33 cellular contexts compared by ENCODE assay signal in genomic region chrX:54416965-54417364, GRCh38.
"Had no signal": no experiment of that assay in that cellular context is flagged by ENCODE, and none has a peak within 500 bp of the region (broad histone marks: within the 10 kb centered on the region; RNA-seq: fewer than 3 reads in every experiment).

No MANE protein-coding gene starts in this region.

- FAIRE-seq: colon, endometrium had no signal

- H3K9me3 ChIP-seq: body of pancreas, esophagus muscularis mucosa, gastrocnemius medialis, heart left ventricle had no signal

- H3K27me3 ChIP-seq: body of pancreas, foreskin keratinocyte had no signal

- H3K36me3 ChIP-seq: esophagus muscularis mucosa, gastrocnemius medialis, heart left ventricle had no signal

- H3K4me3 ChIP-seq: body of pancreas, esophagus muscularis mucosa, gastrocnemius medialis, heart left ventricle had no signal

- H3K4me1 Mint-ChIP-seq: activated T-helper 17 cell treated with anti-CD3 and anti-CD28 coated beads, Interleukin-2, amount 50 U/mL, for 72 hours had no signal

- ATAC-seq: activated CD4-positive, CD25-positive, alpha-beta regulatory T cell treated with anti-CD3 and anti-CD28 coated beads, Interleukin-2, amount 50 U/mL, for 24 hours; activated CD8-positive, alpha-beta T cell treated with anti-CD3 and anti-CD28 coated beads for 36 hours; activated T-cell treated with anti-CD3 and anti-CD28 coated beads, Interleukin-2, amount 50 U/mL, for 4 hours; activated T-helper 17 cell treated with anti-CD3 and anti-CD28 coated beads, Interleukin-2, amount 50 U/mL, for 72 hours; body of pancreas; effector memory CD8-positive, alpha-beta T cell; foreskin keratinocyte; gastrocnemius medialis; heart left ventricle; T-helper 17 cell had no signal

- H3K27ac Mint-ChIP-seq: activated CD8-positive, alpha-beta T cell treated with anti-CD3 and anti-CD28 coated beads for 36 hours; activated naive CD8-positive, alpha-beta T cell; activated T-helper 17 cell treated with anti-CD3 and anti-CD28 coated beads, Interleukin-2, amount 50 U/mL, for 72 hours; effector memory CD8-positive, alpha-beta T cell; T-helper 17 cell; T-helper 2 cell treated with Interferon-gamma antibody and Interleukin-4, amounts not matched to agents 5 μg/mL and 100 μg/mL, for 36 hours had no signal

- H3K27ac ChIP-seq: body of pancreas, esophagus muscularis mucosa, foreskin keratinocyte, gastrocnemius medialis, heart left ventricle had no signal

- H3K9me3 Mint-ChIP-seq: activated CD8-positive, alpha-beta T cell treated with anti-CD3 and anti-CD28 coated beads for 36 hours; activated T-cell treated with anti-CD3 and anti-CD28 coated beads, Interleukin-2, amount 50 U/mL, for 4 hours; activated T-helper 17 cell treated with anti-CD3 and anti-CD28 coated beads, Interleukin-2, amount 50 U/mL, for 72 hours; effector memory CD8-positive, alpha-beta T cell; T-helper 2 cell treated with Interferon-gamma antibody and Interleukin-4, amounts not matched to agents 5 μg/mL and 100 μg/mL, for 36 hours had no signal

- H3K4me1 ChIP-seq: foreskin keratinocyte, gastrocnemius medialis had no signal

- H3K4me3 Mint-ChIP-seq: activated CD8-positive, alpha-beta T cell treated with anti-CD3 and anti-CD28 coated beads for 36 hours; activated naive CD8-positive, alpha-beta T cell; activated T-cell treated with anti-CD3 and anti-CD28 coated beads, Interleukin-2, amount 50 U/mL, for 4 hours; activated T-helper 17 cell treated with anti-CD3 and anti-CD28 coated beads, Interleukin-2, amount 50 U/mL, for 72 hours; effector memory CD8-positive, alpha-beta T cell; T-helper 17 cell; T-helper 2 cell treated with Interferon-gamma antibody and Interleukin-4, amounts not matched to agents 5 μg/mL and 100 μg/mL, for 36 hours had no signal

- H3K36me3 Mint-ChIP-seq: activated naive CD8-positive, alpha-beta T cell had no signal

- DNase-seq: activated CD4-positive, alpha-beta T cell treated with anti-CD3 and anti-CD28 coated beads for 48 hours; activated CD4-positive, alpha-beta T cell treated with anti-CD3 and anti-CD28 coated beads, Interleukin-2, amount 50 U/mL, for 1 hour; activated CD4-positive, alpha-beta T cell treated with anti-CD3 and anti-CD28 coated beads, Interleukin-2, amount 50 U/mL, for 48 hours; activated CD8-positive, alpha-beta memory T cell treated with anti-CD3 and anti-CD28 coated beads for 24 hours; activated CD8-positive, alpha-beta T cell treated with anti-CD3 and anti-CD28 coated beads for 36 hours; activated effector memory CD4-positive, alpha-beta T cell treated with Interleukin-2 at 50 U/mL for 16 hours; activated gamma-delta T cell treated with Interleukin-2 at 50 U/mL for 16 hours; activated naive CD4-positive, alpha-beta T cell treated with anti-CD3 and anti-CD28 coated beads, Interleukin-2, amount 50 U/mL, for 16 hours; activated naive CD4-positive, alpha-beta T cell treated with Interleukin-2 at 50 U/mL for 16 hours; activated T-cell treated with anti-CD3 and anti-CD28 coated beads, Interleukin-2, amount 50 U/mL, for 4 hours; amniotic stem cell; anterior cingulate cortex; body of pancreas; caudate nucleus; cortex of kidney; dermis blood vessel endothelial cell; effector CD4-positive, alpha-beta T cell; effector memory CD8-positive, alpha-beta T cell; erythroblast; foreskin keratinocyte; gastrocnemius medialis; glutamatergic neuron; heart left ventricle; T-helper 1 cell; T-helper 17 cell; T1000 had no signal
